ENCODE assay signal across 17 cellular contexts in genomic region chr12:42162198-42162597, GRCh38. TPM values are rescaled to one million over a fixed set of nuclear protein-coding genes. Genes with fewer than 3 reads are reported as not detected.
DNase-seq lines count a peak whose midpoint lies in the region; ATAC-seq and TF ChIP-seq lines count a peak whose summit lies in the region.
"Had no signal": no experiment of that assay in that cellular context is flagged by ENCODE, and none has a peak within 500 bp of the region (broad histone marks: within the 10 kb centered on the region; RNA-seq: fewer than 3 reads in every experiment).

No MANE protein-coding gene starts in this region.

- H3K36me3 Mint-ChIP-seq in activated naive CD4-positive, alpha-beta T cell treated with anti-CD3 and anti-CD28 coated beads, Interleukin-2, amount 50 U/mL, for 24 hours = peaks cover 7% of the 10 kb centered on the region
- peaks cover 4% of the 10 kb centered on the region for H3K36me3 Mint-ChIP-seq in activated naive CD4-positive, alpha-beta T cell treated with anti-CD3 and anti-CD28 coated beads for 36 hours (ENCODE audit: low read depth)
- H3K36me3 Mint-ChIP-seq in stimulated activated memory B cell treated with anti-CD40 and anti-IgM and Interleukin-4, amounts not matched to agents 10 μg/mL and 1 μg/mL and 100 μg/mL, for 72 hours = peaks cover 18% of the 10 kb centered on the region

- H3K27me3 ChIP-seq in RWPE2 (ENCODE audit: insufficient read depth, poor library complexity, severe bottlenecking) = no peaks in the 10 kb centered on the region
- H3K27me3 ChIP-seq: body of pancreas, heart left ventricle, neutrophil, thyroid gland had no signal

- H3K36me3 ChIP-seq in RWPE2 (ENCODE audit: low read depth) = peaks cover 24% of the 10 kb centered on the region

- no peak for DNase-seq in activated naive CD4-positive, alpha-beta T cell treated with anti-CD3 and anti-CD28 coated beads for 36 hours
- DNase-seq in RWPE2 (ENCODE audit: low spot score) = no peak
- peak; percentile 17 for DNase-seq in fibroblast of the aortic adventitia (ENCODE audit: low read depth)
- no peak for DNase-seq in NCI-H1048 (lab: John Stamatoyannopoulos, UW)
- DNase-seq in NCI-H1436 (lab: John Stamatoyannopoulos, UW) = no peak
- DNase-seq: activated CD4-positive, alpha-beta T cell treated with anti-CD3 and anti-CD28 coated beads, Interleukin-2, amount 50 U/mL, for 1 hour; body of pancreas; DMS79; heart left ventricle; left ventricle myocardium inferior; MV-4-11; thyroid gland had no signal

- TF ChIP-seq CTCF in RWPE2 (IDR thresholded peaks at IDR 0.05; ENCODE audit: poor library complexity, severe bottlenecking) = no peak
- TF ChIP-seq CTCF in fibroblast of the aortic adventitia (IDR thresholded peaks at IDR 0.05; ENCODE audit: insufficient read depth, low read length) = no peak

- H3K9me3 ChIP-seq in RWPE2 (ENCODE audit: severe bottlenecking) = no peaks in the 10 kb centered on the region
- H3K9me3 ChIP-seq: body of pancreas, heart left ventricle, left ventricle myocardium inferior, neutrophil, thyroid gland had no signal

- H3K27ac ChIP-seq in RWPE2 (ENCODE audit: poor library complexity, severe bottlenecking) = no peak overlapping the region
- H3K27ac ChIP-seq: body of pancreas, heart left ventricle, left ventricle myocardium inferior, neutrophil, thyroid gland had no signal

- H3K27ac Mint-ChIP-seq in activated naive CD4-positive, alpha-beta T cell treated with anti-CD3 and anti-CD28 coated beads, Interleukin-2, amount 50 U/mL, for 24 hours = peak overlapping the region; percentile 63
- no peak overlapping the region for H3K27ac Mint-ChIP-seq in activated naive CD4-positive, alpha-beta T cell treated with anti-CD3 and anti-CD28 coated beads for 36 hours
- H3K27ac Mint-ChIP-seq in stimulated activated memory B cell treated with anti-CD40 and anti-IgM and Interleukin-4, amounts not matched to agents 10 μg/mL and 1 μg/mL and 100 μg/mL, for 72 hours = peak overlapping the region; percentile 64
- H3K27ac Mint-ChIP-seq: T-helper 1 cell treated with Interleukin-12 subunit alpha and Interleukin-12 subunit beta and Interleukin-4 antibody, amounts not matched to agents 30 μg/mL and 1 μg/mL, for 36 hours had no signal

- H3K4me1 Mint-ChIP-seq in activated naive CD4-positive, alpha-beta T cell treated with anti-CD3 and anti-CD28 coated beads, Interleukin-2, amount 50 U/mL, for 24 hours = peaks cover 40% of the 10 kb centered on the region
- H3K4me1 Mint-ChIP-seq in activated naive CD4-positive, alpha-beta T cell treated with anti-CD3 and anti-CD28 coated beads for 36 hours (ENCODE audit: low read depth) = peaks cover 23% of the 10 kb centered on the region
- peaks cover 20% of the 10 kb centered on the region for H3K4me1 Mint-ChIP-seq in stimulated activated memory B cell treated with anti-CD40 and anti-IgM and Interleukin-4, amounts not matched to agents 10 μg/mL and 1 μg/mL and 100 μg/mL, for 72 hours

- H3K4me3 Mint-ChIP-seq in activated naive CD4-positive, alpha-beta T cell treated with anti-CD3 and anti-CD28 coated beads, Interleukin-2, amount 50 U/mL, for 24 hours = no peak overlapping the region
- no peak overlapping the region for H3K4me3 Mint-ChIP-seq in activated naive CD4-positive, alpha-beta T cell treated with anti-CD3 and anti-CD28 coated beads for 36 hours
- no peak overlapping the region for H3K4me3 Mint-ChIP-seq in stimulated activated memory B cell treated with anti-CD40 and anti-IgM and Interleukin-4, amounts not matched to agents 10 μg/mL and 1 μg/mL and 100 μg/mL, for 72 hours
- H3K4me3 Mint-ChIP-seq: T-helper 1 cell treated with Interleukin-12 subunit alpha and Interleukin-12 subunit beta and Interleukin-4 antibody, amounts not matched to agents 30 μg/mL and 1 μg/mL, for 36 hours had no signal

- H3K4me1 ChIP-seq in RWPE2 (ENCODE audit: insufficient read depth, poor library complexity, severe bottlenecking) = peaks cover 12% of the 10 kb centered on the region

- no peak overlapping the region for H3K4me3 ChIP-seq in RWPE2 (ENCODE audit: severe bottlenecking)
- no peak overlapping the region for H3K4me3 ChIP-seq in fibroblast of the aortic adventitia (ENCODE audit: low read depth, low read length)
- H3K4me3 ChIP-seq: body of pancreas, heart left ventricle, left ventricle myocardium inferior, thyroid gland had no signal

- intact Hi-C loops in activated naive CD4-positive, alpha-beta T cell treated with anti-CD3 and anti-CD28 coated beads for 36 hours (cut with micrococcal nuclease) = no loop called here

- CTCF ChIA-PET in activated naive CD4-positive, alpha-beta T cell treated with anti-CD3 and anti-CD28 coated beads for 36 hours (lab: Charles Lee) = interaction anchor here (0.6 to 1.6 kb wide), 3 partner anchors 60 to 210 kb away, joined by 4 to 5 read pairs (median 4); no protein-coding TSS in a partner anchor

- ATAC-seq in RWPE2 (ENCODE audit: low read depth) = peak; percentile 59
- no peak for ATAC-seq in stimulated activated memory B cell treated with anti-CD40 and anti-IgM and Interleukin-4, amounts not matched to agents 10 μg/mL and 1 μg/mL and 100 μg/mL, for 72 hours
- ATAC-seq in GM21529 (IDR thresholded peaks at IDR 0.05; ENCODE audit: unreplicated experiment) = no peak
- ATAC-seq: body of pancreas had no signal

- peaks cover 4% of the 10 kb centered on the region for H3K9me3 Mint-ChIP-seq in activated naive CD4-positive, alpha-beta T cell treated with anti-CD3 and anti-CD28 coated beads, Interleukin-2, amount 50 U/mL, for 24 hours
- H3K9me3 Mint-ChIP-seq in activated naive CD4-positive, alpha-beta T cell treated with anti-CD3 and anti-CD28 coated beads for 36 hours = peaks cover 1% of the 10 kb centered on the region
- H3K9me3 Mint-ChIP-seq in stimulated activated memory B cell treated with anti-CD40 and anti-IgM and Interleukin-4, amounts not matched to agents 10 μg/mL and 1 μg/mL and 100 μg/mL, for 72 hours = no peaks in the 10 kb centered on the region
- H3K9me3 Mint-ChIP-seq: T-helper 1 cell treated with Interleukin-12 subunit alpha and Interleukin-12 subunit beta and Interleukin-4 antibody, amounts not matched to agents 30 μg/mL and 1 μg/mL, for 36 hours had no signal

- H3K27me3 Mint-ChIP-seq in activated naive CD4-positive, alpha-beta T cell treated with anti-CD3 and anti-CD28 coated beads, Interleukin-2, amount 50 U/mL, for 24 hours = no peaks in the 10 kb centered on the region
- H3K27me3 Mint-ChIP-seq in activated naive CD4-positive, alpha-beta T cell treated with anti-CD3 and anti-CD28 coated beads for 36 hours (ENCODE audit: low read depth) = no peaks in the 10 kb centered on the region
- no peaks in the 10 kb centered on the region for H3K27me3 Mint-ChIP-seq in stimulated activated memory B cell treated with anti-CD40 and anti-IgM and Interleukin-4, amounts not matched to agents 10 μg/mL and 1 μg/mL and 100 μg/mL, for 72 hours

RNA-seq across cellular contexts. Expression of gene GXYLT1, which starts 17.5 kb away (rescaled TPM):
- total RNA-seq in activated naive CD4-positive, alpha-beta T cell treated with anti-CD3 and anti-CD28 coated beads for 36 hours = 1 to 10 TPM; 4.6 to 5.1 TPM
- 6.1 and 9.8 TPM in 2 replicates for total RNA-seq in fibroblast of the aortic adventitia (ENCODE audit: low replicate concordance)
